Comparison of ENCODE assay signal across 1 cellular context in the genomic region with DNA sequence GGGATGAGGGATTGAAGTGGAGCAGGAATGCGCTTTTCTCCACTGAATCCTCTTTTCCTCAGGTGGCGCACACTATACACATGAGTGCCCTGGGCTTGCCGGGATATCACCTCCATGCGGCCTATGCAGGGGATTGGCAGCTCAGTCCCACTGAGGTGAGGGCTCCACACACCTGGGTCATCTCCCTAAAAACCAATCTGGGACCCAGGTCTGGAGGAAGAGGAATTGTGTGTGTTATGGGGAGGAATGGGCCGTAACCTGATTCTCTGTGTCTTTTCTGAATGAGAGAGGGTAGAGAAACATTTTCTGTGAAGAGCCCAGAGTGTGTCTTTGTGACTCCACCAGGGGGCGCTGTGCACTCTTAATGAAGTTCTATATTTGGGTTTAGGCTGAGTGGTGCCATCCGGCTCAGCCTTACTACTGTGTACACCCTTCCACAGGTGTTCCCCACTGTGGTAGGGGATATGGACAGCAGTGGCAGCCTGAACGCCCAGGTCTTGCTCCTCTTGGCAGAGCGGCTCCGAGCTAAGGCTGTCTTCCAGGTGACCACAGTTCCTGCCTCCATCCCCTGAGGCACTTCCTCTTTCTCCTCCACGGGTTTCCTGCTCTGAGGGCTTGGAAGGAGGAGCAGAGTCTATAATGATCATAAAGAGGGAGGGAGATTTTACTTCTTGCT.
TF ChIP-seq lines count a peak whose summit lies in the region.

No MANE protein-coding gene starts in this region.

TF ChIP-seq in A549, 52 proteins besides CTCF, POLR2A, EP300 and RAD21:
- TF ChIP-seq ATOH8 (CRISPR knock-in tag; IDR thresholded peaks at IDR 0.05; ENCODE audit: low read depth): no peak
- peak; percentile 84 for TF ChIP-seq SMC3 (IDR thresholded peaks at IDR 0.05)
- TF ChIP-seq, protein P1, sequence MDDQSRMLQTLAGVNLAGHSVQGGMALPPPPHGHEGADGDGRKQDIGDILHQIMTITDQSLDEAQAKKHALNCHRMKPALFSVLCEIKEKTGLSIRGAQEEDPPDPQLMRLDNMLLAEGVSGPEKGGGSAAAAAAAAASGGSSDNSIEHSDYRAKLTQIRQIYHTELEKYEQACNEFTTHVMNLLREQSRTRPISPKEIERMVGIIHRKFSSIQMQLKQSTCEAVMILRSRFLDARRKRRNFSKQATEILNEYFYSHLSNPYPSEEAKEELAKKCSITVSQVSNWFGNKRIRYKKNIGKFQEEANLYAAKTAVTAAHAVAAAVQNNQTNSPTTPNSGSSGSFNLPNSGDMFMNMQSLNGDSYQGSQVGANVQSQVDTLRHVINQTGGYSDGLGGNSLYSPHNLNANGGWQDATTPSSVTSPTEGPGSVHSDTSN (IDR thresholded peaks at IDR 0.05): no peak
- no peak for TF ChIP-seq CHD4 (IDR thresholded peaks at IDR 0.05; ENCODE audit: borderline replicate concordance)
- no peak for TF ChIP-seq RFX5 (IDR thresholded peaks at IDR 0.05)
- TF ChIP-seq, protein P2, sequence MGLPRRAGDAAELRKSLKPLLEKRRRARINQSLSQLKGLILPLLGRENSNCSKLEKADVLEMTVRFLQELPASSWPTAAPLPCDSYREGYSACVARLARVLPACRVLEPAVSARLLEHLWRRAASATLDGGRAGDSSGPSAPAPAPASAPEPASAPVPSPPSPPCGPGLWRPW (IDR thresholded peaks at IDR 0.05): no peak
